22 cellular contexts compared by ENCODE assay signal in the genomic region with DNA sequence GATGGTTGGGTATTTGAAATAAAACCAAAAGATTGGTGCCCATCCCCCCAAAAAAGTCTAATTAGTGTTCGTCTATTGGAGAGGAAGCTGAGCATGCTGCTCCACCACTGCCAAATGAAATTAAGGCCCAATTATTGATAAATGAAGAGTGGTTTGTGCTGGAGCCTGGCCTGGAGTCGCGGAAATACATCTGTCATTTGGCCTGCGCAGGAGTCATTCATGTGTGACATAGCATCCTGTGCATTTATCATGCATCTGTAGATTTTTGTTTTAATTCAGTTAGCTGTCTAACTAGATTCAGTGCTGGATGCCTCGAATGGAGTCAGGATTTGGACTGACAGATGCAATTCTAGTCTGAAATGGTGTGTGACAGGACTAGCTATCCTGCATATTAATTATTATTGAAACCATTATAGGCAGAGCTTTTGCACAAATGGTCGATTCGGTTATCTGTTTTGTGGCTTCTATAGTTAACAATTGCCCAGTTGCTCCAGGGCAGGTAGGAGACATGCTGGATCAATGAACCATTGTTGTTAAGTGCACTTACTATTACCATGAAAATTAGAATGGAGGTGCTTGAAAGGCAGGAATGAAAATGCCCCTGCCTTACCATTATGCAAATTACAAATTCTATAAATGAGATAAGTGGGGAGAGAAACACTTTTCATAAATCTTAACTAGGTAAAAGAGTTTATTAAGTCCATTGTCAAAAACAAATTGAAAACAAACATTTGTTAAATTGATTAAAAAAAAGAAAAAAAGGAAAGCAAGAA.
DNase-seq lines count a peak whose midpoint lies in the region; ATAC-seq and TF ChIP-seq lines count a peak whose summit lies in the region.
"Had no signal": no experiment of that assay in that cellular context is flagged by ENCODE, and none has a peak within 500 bp of the region (broad histone marks: within the 10 kb centered on the region; RNA-seq: fewer than 3 reads in every experiment).

No MANE protein-coding gene starts in this region.

- no peak for TF ChIP-seq CTCF in smooth muscle cell (IDR thresholded peaks at IDR 0.05; ENCODE audit: borderline replicate concordance, insufficient read depth, poor library complexity, severe bottlenecking)

- 83% methylated on average over 7 of the region's 7 CpGs for WGBS in smooth muscle cell (ENCODE audit: low lambda C conversion rate)
- WGBS in aorta, 2 donors = 95 to 96% methylated on average over 7 of the region's 7 CpGs

- peak; percentile 56 for DNase-seq in DMS79 treated with DMSO at 0.1 percent for 48 hours (lab: John Stamatoyannopoulos, UW)
- peak; percentile 46 for DNase-seq in NCI-H1436 treated with DMSO at 0.1 percent for 48 hours (lab: John Stamatoyannopoulos, UW)
- DNase-seq in NCI-H526 (lab: John Stamatoyannopoulos, UW) = peak; percentile 71 to 74
- DNase-seq in germinal center (ENCODE audit: low spot score) = peak; percentile 2
- DNase-seq in smooth muscle cell (lab: John Stamatoyannopoulos, UW; ENCODE audit: unreplicated experiment) = no peak
- no peak for DNase-seq in NK-92 treated with Interleukin-12 subunit alpha and Interleukin-12 subunit beta, amount 100 ng/mL, for 24 hours (lab: John Stamatoyannopoulos, UW)
- DNase-seq in stimulated activated CD4-positive, alpha-beta T cell treated with anti-CD3 and anti-CD28 coated beads, Interleukin-2, amount 100 ng/mL, for 24 hours = no peak
- DNase-seq in aorta = no peak
- DNase-seq: activated CD4-positive, alpha-beta T cell treated with anti-CD3 and anti-CD28 coated beads, Interleukin-2, amount 50 U/mL, for 1 hour; anterior cingulate cortex; central memory CD4-positive, alpha-beta T cell; dermis blood vessel endothelial cell; Karpas-422; NCI-H187; NCI-H510A treated with DMSO at 0.1 percent for 48 hours; nephron progenitor cell; pancreas; right cardiac atrium; stimulated activated CD4-positive, alpha-beta T cell treated with anti-CD3 and anti-CD28 coated beads, Interleukin-12 subunit alpha, Interleukin-12 subunit beta, amount 100 ng/mL, for 4 hours; trophoblast cell; WERI-Rb-1 had no signal

- ATAC-seq in aorta (ENCODE audit: low FRiP score) = no peak
- ATAC-seq: left lobe of liver, pancreas, right cardiac atrium had no signal

- H4K20me1 ChIP-seq in smooth muscle cell (ENCODE audit: low read depth) = no peaks in the 10 kb centered on the region

- H3K4me3 ChIP-seq in smooth muscle cell = no peak overlapping the region
- no peak overlapping the region for H3K4me3 ChIP-seq in aorta (ENCODE audit: low read length in 2 of 2)
- H3K4me3 ChIP-seq: pancreas had no signal

- H3K27me3 ChIP-seq in smooth muscle cell (ENCODE audit: low read depth) (no peaks in the 10 kb centered on the region), aorta (ENCODE audit: control insufficient read depth in 1 of 2, insufficient read depth in 2 of 2, low read length in 1 of 2) (no peaks in the 10 kb centered on the region)
- H3K27me3 ChIP-seq: pancreas had no signal

- no peak overlapping the region for H3K27ac ChIP-seq in smooth muscle cell (ENCODE audit: low read depth)
- H3K27ac ChIP-seq in aorta (ENCODE audit: low read depth in 1 of 2, low read length in 2 of 2) = no peak overlapping the region
- H3K27ac ChIP-seq: pancreas, WERI-Rb-1 had no signal

- no peaks in the 10 kb centered on the region for H3K36me3 ChIP-seq in smooth muscle cell (ENCODE audit: low read depth)
- H3K36me3 ChIP-seq in aorta (ENCODE audit: control insufficient read depth in 1 of 2, insufficient read depth in 2 of 2, low read length in 1 of 2) = no peaks in the 10 kb centered on the region
- H3K36me3 ChIP-seq: pancreas, WERI-Rb-1 had no signal

- H3K4me1 ChIP-seq in smooth muscle cell (ENCODE audit: low read depth) (no peaks in the 10 kb centered on the region), aorta (ENCODE audit: control insufficient read depth in 1 of 2, insufficient read depth in 2 of 2, low read length in 2 of 2) (no peaks in the 10 kb centered on the region)
- H3K4me1 ChIP-seq: pancreas had no signal

- intact Hi-C loops in aorta (cut with DNase I) = no loop called here

- no peak overlapping the region for H3K9ac ChIP-seq in smooth muscle cell (ENCODE audit: low read depth)

- no peak overlapping the region for H2AFZ ChIP-seq in smooth muscle cell (ENCODE audit: low read depth)

- H3F3A ChIP-seq in smooth muscle cell (ENCODE audit: low read depth) = peaks cover 3% of the 10 kb centered on the region

- H3K4me2 ChIP-seq in smooth muscle cell = no peak overlapping the region

- H3K9me3 ChIP-seq in smooth muscle cell (replicated peaks; ENCODE audit: low read depth) (no peaks in the 10 kb centered on the region), aorta (ENCODE audit: control insufficient read depth, low read length) (no peaks in the 10 kb centered on the region)
- H3K9me3 ChIP-seq: pancreas had no signal

- no peaks in the 10 kb centered on the region for H3K79me2 ChIP-seq in smooth muscle cell (ENCODE audit: low read depth)

Comparison
In these comparisons a context has a peak if more than half of its experiments do, and no peak if none do; other contexts are left out.
1. DNase-seq: peak in DMS79 treated with DMSO at 0.1 percent for 48 hours (single experiment), NCI-H1436 treated with DMSO at 0.1 percent for 48 hours (single experiment), NCI-H526 (2 of 2) and germinal center (single experiment); none in smooth muscle cell (single experiment), NK-92 treated with Interleukin-12 subunit alpha and Interleukin-12 subunit beta, amount 100 ng/mL, for 24 hours (single experiment), stimulated activated CD4-positive, alpha-beta T cell treated with anti-CD3 and anti-CD28 coated beads, Interleukin-2, amount 100 ng/mL, for 24 hours (0 of 2) and aorta (0 of 2).